In genomic region chr5:14365831-14366435, GRCh38 we compare ENCODE assay signal across 12 cellular contexts.
DNase-seq lines count a peak whose midpoint lies in the region; ATAC-seq, FAIRE-seq and TF ChIP-seq lines count a peak whose summit lies in the region.
"Had no signal": no experiment of that assay in that cellular context is flagged by ENCODE, and none has a peak within 500 bp of the region (broad histone marks: within the 10 kb centered on the region; RNA-seq: fewer than 3 reads in every experiment).

No MANE protein-coding gene starts in this region.

- peak overlapping the region; percentile 19; the same call in 1 of the 2 replicates for H3K27ac ChIP-seq in PC-3 (ENCODE audit: low read length)
- no peak overlapping the region for H3K27ac ChIP-seq in small intestine (ENCODE audit: low read depth in 1 of 2, low read length in 1 of 2)
- no peak overlapping the region for H3K27ac ChIP-seq in osteoblast (ENCODE audit: low read depth, low read length)
- H3K27ac ChIP-seq: prostate gland had no signal

- peaks cover 2% of the 10 kb centered on the region for H3K27me3 Mint-ChIP-seq in activated CD4-positive, alpha-beta memory T cell treated with anti-CD3 and anti-CD28 coated beads, Interleukin-2, amount 10 ng/mL, durations not matched to agents 7 days and 5 days
- no peaks in the 10 kb centered on the region for H3K27me3 Mint-ChIP-seq in activated CD4-positive, alpha-beta memory T cell treated with anti-CD3 and anti-CD28 coated beads for 36 hours
- H3K27me3 Mint-ChIP-seq: activated B cell treated with CpG ODN at 0.5 μM for 24 hours had no signal

- no peaks in the 10 kb centered on the region for H3K9me2 ChIP-seq in PC-3 (replicated peaks; ENCODE audit: low read length)

- H3K4me2 ChIP-seq in PC-3 (ENCODE audit: low read length): peak overlapping the region; percentile 10
- H3K4me2 ChIP-seq in osteoblast (ENCODE audit: insufficient read depth, low read length): no peak overlapping the region

- H2AFZ ChIP-seq in PC-3 (ENCODE audit: low read length) (no peak overlapping the region), osteoblast (ENCODE audit: low read length) (no peak overlapping the region)

- BruUV-seq in PC-3 (replicated peaks; lab: Mats Ljungman, UMichigan): no TSS peak

- WGBS in small intestine, 3 donors: 69 to 72% (median 71%) methylated on average over 3 of the region's 3 CpGs

- no peaks in the 10 kb centered on the region for H3F3A ChIP-seq in PC-3 (ENCODE audit: low read length, unreplicated experiment)

- peaks cover 85% of the 10 kb centered on the region for H3K36me3 ChIP-seq in PC-3 (ENCODE audit: low read depth, low read length)
- H3K36me3 ChIP-seq in bronchial epithelial cell (ENCODE audit: control insufficient read depth, insufficient read depth, low read length): peaks cover 26% of the 10 kb centered on the region
- H3K36me3 ChIP-seq in small intestine (ENCODE audit: control insufficient read depth in 2 of 2, insufficient read depth in 2 of 2, low read length in 2 of 2): peaks cover 9 to 21% of the 10 kb centered on the region in 2 donors
- H3K36me3 ChIP-seq in osteoblast (ENCODE audit: insufficient read depth, low read length): peaks cover 100% of the 10 kb centered on the region

- POLR2A ChIA-PET in activated CD4-positive, alpha-beta memory T cell treated with anti-CD3 and anti-CD28 coated beads, Interleukin-2, amount 10 ng/mL, durations not matched to agents 7 days and 5 days (lab: Charles Lee): interaction anchor here (0.9 to 3.5 kb wide), 16 partner anchors 13 to 637 kb away, joined by 3 to 26 read pairs (median 6); partner anchors contain the start of genes OTULIN and OTULINL
- POLR2A ChIA-PET in activated CD4-positive, alpha-beta memory T cell treated with anti-CD3 and anti-CD28 coated beads for 36 hours (lab: Charles Lee): no interaction called here
- POLR2A ChIA-PET in PC-3 (lab: Charles Lee; ENCODE audit: unreplicated experiment): interaction anchor here (0.7 kb wide), 1 partner anchor 212 kb away, joined by 14 read pairs; no protein-coding TSS in a partner anchor

- no peak overlapping the region for H3K4me3 ChIP-seq in PC-3 (ENCODE audit: low read length)
- H3K4me3 ChIP-seq in bronchial epithelial cell (ENCODE audit: low read depth, low read length): no peak overlapping the region
- no peak overlapping the region for H3K4me3 ChIP-seq in small intestine (ENCODE audit: low read depth in 1 of 2, low read length in 2 of 2)
- H3K4me3 ChIP-seq in osteoblast (ENCODE audit: insufficient read depth, low read length): no peak overlapping the region
- H3K4me3 ChIP-seq: prostate gland had no signal

- H3K79me2 ChIP-seq in PC-3 (ENCODE audit: low read length) (0 out of 2 replicates have a peak, but pooled peaks cover 7% of the 10 kb centered on the region), osteoblast (ENCODE audit: insufficient read depth, low read length) (peaks cover 65% of the 10 kb centered on the region)

- FAIRE-seq in bronchial epithelial cell (lab: Jason Lieb, UNC): no peak
- FAIRE-seq in small intestine (lab: Jason Lieb, UNC): no peak

- H3K9me3 ChIP-seq in PC-3 (ENCODE audit: low read length) (no peaks in the 10 kb centered on the region), small intestine (ENCODE audit: control insufficient read depth, low read depth) (no peaks in the 10 kb centered on the region), osteoblast (ENCODE audit: low read depth, low read length) (no peaks in the 10 kb centered on the region)
- H3K9me3 ChIP-seq: prostate gland had no signal

- no peaks in the 10 kb centered on the region for H3K36me3 Mint-ChIP-seq in activated CD4-positive, alpha-beta memory T cell treated with anti-CD3 and anti-CD28 coated beads, Interleukin-2, amount 10 ng/mL, durations not matched to agents 7 days and 5 days (ENCODE audit: low read depth)
- H3K36me3 Mint-ChIP-seq in activated CD4-positive, alpha-beta memory T cell treated with anti-CD3 and anti-CD28 coated beads for 36 hours: no peaks in the 10 kb centered on the region

- intact Hi-C loops in activated CD4-positive, alpha-beta memory T cell treated with anti-CD3 and anti-CD28 coated beads for 36 hours (cut with micrococcal nuclease): no loop called here
- intact Hi-C loops in PC-3 (cut with micrococcal nuclease): no loop called here

- CTCF ChIA-PET in activated CD4-positive, alpha-beta memory T cell treated with anti-CD3 and anti-CD28 coated beads, Interleukin-2, amount 10 ng/mL, durations not matched to agents 7 days and 5 days (lab: Charles Lee): interaction anchor here (0.6 to 10.8 kb wide), 19 partner anchors 10 to 627 kb away, joined by 3 to 214 read pairs (median 4); no protein-coding TSS in a partner anchor
- CTCF ChIA-PET in activated CD4-positive, alpha-beta memory T cell treated with anti-CD3 and anti-CD28 coated beads for 36 hours (lab: Charles Lee): interaction anchor here (1.2 to 10.2 kb wide), 4 partner anchors 15 to 282 kb away, joined by 4 to 138 read pairs (median 13); no protein-coding TSS in a partner anchor
- CTCF ChIA-PET in PC-3 (lab: Charles Lee): interaction anchor here (0.7 to 1.2 kb wide), 3 partner anchors 14 to 283 kb away, joined by 3 to 7 read pairs (median 5); no protein-coding TSS in a partner anchor

- H3K4me1 ChIP-seq in PC-3 (ENCODE audit: insufficient read depth, low read length) (peaks cover 20% of the 10 kb centered on the region), small intestine (ENCODE audit: control insufficient read depth in 2 of 2, insufficient read depth in 1 of 2, low read depth in 1 of 2, low read length in 1 of 2) (no peaks in the 10 kb centered on the region), osteoblast (ENCODE audit: insufficient read depth, low read length) (peaks cover 6% of the 10 kb centered on the region)
- H3K4me1 ChIP-seq: prostate gland had no signal

- peak overlapping the region; percentile 35 for H3K4me3 Mint-ChIP-seq in activated CD4-positive, alpha-beta memory T cell treated with anti-CD3 and anti-CD28 coated beads, Interleukin-2, amount 10 ng/mL, durations not matched to agents 7 days and 5 days
- no peak overlapping the region for H3K4me3 Mint-ChIP-seq in activated CD4-positive, alpha-beta memory T cell treated with anti-CD3 and anti-CD28 coated beads for 36 hours
- H3K4me3 Mint-ChIP-seq: activated B cell treated with CpG ODN at 0.5 μM for 24 hours had no signal

- no peak overlapping the region for H3K9ac ChIP-seq in PC-3 (ENCODE audit: low read length)

- ATAC-seq in PC-3: peak; percentile 82
- ATAC-seq in GM21360 (IDR thresholded peaks at IDR 0.05; ENCODE audit: unreplicated experiment): no peak

- H3K27ac Mint-ChIP-seq in activated CD4-positive, alpha-beta memory T cell treated with anti-CD3 and anti-CD28 coated beads, Interleukin-2, amount 10 ng/mL, durations not matched to agents 7 days and 5 days: peak overlapping the region; percentile 81
- H3K27ac Mint-ChIP-seq in activated CD4-positive, alpha-beta memory T cell treated with anti-CD3 and anti-CD28 coated beads for 36 hours: no peak overlapping the region
- H3K27ac Mint-ChIP-seq: activated B cell treated with CpG ODN at 0.5 μM for 24 hours had no signal

- H4K20me1 ChIP-seq in PC-3 (ENCODE audit: low read length) (0 out of 2 replicates have a peak, but pooled peaks cover 4% of the 10 kb centered on the region), osteoblast (ENCODE audit: insufficient read depth, low read length) (peaks cover 24% of the 10 kb centered on the region)

- TF ChIP-seq CTCF in PC-3 (conservative IDR thresholded peaks at IDR 0.05; ENCODE audit: low read depth, low read length) (no peak), bronchial epithelial cell (IDR thresholded peaks at IDR 0.05; ENCODE audit: insufficient read depth, low read length, severe bottlenecking) (no peak), osteoblast (IDR thresholded peaks at IDR 0.05; ENCODE audit: extremely low read depth, low read depth, low read length) (no peak)

- H3K27me3 ChIP-seq in PC-3 (ENCODE audit: low read length): no peaks in the 10 kb centered on the region
- no peaks in the 10 kb centered on the region for H3K27me3 ChIP-seq in bronchial epithelial cell (ENCODE audit: control insufficient read depth, insufficient read depth, low read length)
- H3K27me3 ChIP-seq in small intestine (ENCODE audit: control insufficient read depth in 2 of 2, insufficient read depth in 2 of 2, low read length in 2 of 2): no peaks in the 10 kb centered on the region
- no peaks in the 10 kb centered on the region for H3K27me3 ChIP-seq in osteoblast (ENCODE audit: insufficient read depth, low read length)

- H3K9me3 Mint-ChIP-seq in activated CD4-positive, alpha-beta memory T cell treated with anti-CD3 and anti-CD28 coated beads, Interleukin-2, amount 10 ng/mL, durations not matched to agents 7 days and 5 days: no peaks in the 10 kb centered on the region
- no peaks in the 10 kb centered on the region for H3K9me3 Mint-ChIP-seq in activated CD4-positive, alpha-beta memory T cell treated with anti-CD3 and anti-CD28 coated beads for 36 hours
- H3K9me3 Mint-ChIP-seq: activated B cell treated with CpG ODN at 0.5 μM for 24 hours had no signal

- peaks cover 51% of the 10 kb centered on the region for H3K4me1 Mint-ChIP-seq in activated CD4-positive, alpha-beta memory T cell treated with anti-CD3 and anti-CD28 coated beads, Interleukin-2, amount 10 ng/mL, durations not matched to agents 7 days and 5 days
- H3K4me1 Mint-ChIP-seq in activated CD4-positive, alpha-beta memory T cell treated with anti-CD3 and anti-CD28 coated beads for 36 hours (ENCODE audit: low read depth): peaks cover 18% of the 10 kb centered on the region

- peak; percentile 33 for DNase-seq in activated CD4-positive, alpha-beta memory T cell treated with anti-CD3 and anti-CD28 coated beads, Interleukin-2, amount 10 ng/mL, durations not matched to agents 7 days and 5 days
- DNase-seq in activated CD4-positive, alpha-beta memory T cell treated with anti-CD3 and anti-CD28 coated beads for 36 hours: no peak
- peak; percentile 49 for DNase-seq in PC-3
- DNase-seq in bronchial epithelial cell (ENCODE audit: low read depth): peak; percentile 29
- DNase-seq in small intestine: peak; percentile 16
- no peak for DNase-seq in stimulated activated CD8-positive, alpha-beta memory T cell treated with anti-CD3 and anti-CD28 coated beads, Interleukin-4, amount 100 ng/mL, for 48 hours
- no peak for DNase-seq in osteoblast (ENCODE audit: insufficient read length, low spot score, missing footprints)
- DNase-seq: ACHN; activated B cell treated with CpG ODN at 0.5 μM for 24 hours; activated naive CD4-positive, alpha-beta T cell had no signal

Comparison
In these comparisons a context has a peak if more than half of its experiments do, and no peak if none do; other contexts are left out.
1. DNase-seq: peak in activated CD4-positive, alpha-beta memory T cell treated with anti-CD3 and anti-CD28 coated beads, Interleukin-2, amount 10 ng/mL, durations not matched to agents 7 days and 5 days (single experiment), PC-3 (single experiment), bronchial epithelial cell (single experiment) and small intestine (single experiment); none in activated CD4-positive, alpha-beta memory T cell treated with anti-CD3 and anti-CD28 coated beads for 36 hours (single experiment), stimulated activated CD8-positive, alpha-beta memory T cell treated with anti-CD3 and anti-CD28 coated beads, Interleukin-4, amount 100 ng/mL, for 48 hours (single experiment) and osteoblast (single experiment).